In genomic region chr10:23439920-23440875, GRCh38 we compare ENCODE assay signal across 1 cellular context.
TF ChIP-seq lines count a peak whose summit lies in the region.

No MANE protein-coding gene starts in this region.

TF ChIP-seq in HepG2, 621 proteins besides CTCF, POLR2A, EP300 and RAD21 (continued from another document and continues in another):
- no peak for TF ChIP-seq AKNA (CRISPR knock-in tag; IDR thresholded peaks at IDR 0.05; ENCODE audit: borderline replicate concordance)
- TF ChIP-seq ZFAT (CRISPR knock-in tag; conservative IDR thresholded peaks at IDR 0.05), result no peak
- no peak for TF ChIP-seq CSRNP1 (CRISPR knock-in tag; IDR thresholded peaks at IDR 0.05)
- no peak for TF ChIP-seq ZNF460 (CRISPR knock-in tag; IDR thresholded peaks at IDR 0.05; ENCODE audit: borderline replicate concordance)
- TF ChIP-seq ZNF780A (CRISPR knock-in tag; IDR thresholded peaks at IDR 0.05), result no peak
- TF ChIP-seq MTF2 (CRISPR knock-in tag; IDR thresholded peaks at IDR 0.05; ENCODE audit: borderline replicate concordance), result no peak
- TF ChIP-seq ZNF274 (CRISPR knock-in tag; IDR thresholded peaks at IDR 0.05), result no peak
- no peak for TF ChIP-seq TERF1 (CRISPR knock-in tag; IDR thresholded peaks at IDR 0.05)
- peak; percentile 79; the same call in 1 of the 2 replicates for TF ChIP-seq ZNF777 (CRISPR knock-in tag; IDR thresholded peaks at IDR 0.05)
- no peak for TF ChIP-seq ZNF101 (CRISPR knock-in tag; IDR thresholded peaks at IDR 0.05; ENCODE audit: borderline replicate concordance, low read depth)
- no peak for TF ChIP-seq ZNF503 (CRISPR knock-in tag; IDR thresholded peaks at IDR 0.05)
- no peak for TF ChIP-seq ZNF607 (CRISPR knock-in tag; IDR thresholded peaks at IDR 0.05; ENCODE audit: borderline replicate concordance)
- TF ChIP-seq SP1 (IDR thresholded peaks at IDR 0.05), result no peak
- no peak for TF ChIP-seq SP1 (CRISPR knock-in tag; IDR thresholded peaks at IDR 0.05)
- TF ChIP-seq BRCA1 (CRISPR knock-in tag; IDR thresholded peaks at IDR 0.05), result no peak
- TF ChIP-seq THYN1 (CRISPR knock-in tag; IDR thresholded peaks at IDR 0.05; ENCODE audit: borderline replicate concordance, low read depth), result no peak
- TF ChIP-seq MEF2D (CRISPR knock-in tag; IDR thresholded peaks at IDR 0.05), result no peak
- TF ChIP-seq HMG20B (CRISPR knock-in tag; conservative IDR thresholded peaks at IDR 0.05), result no peak
- no peak for TF ChIP-seq ZNF138 (CRISPR knock-in tag; IDR thresholded peaks at IDR 0.05; ENCODE audit: low read depth)
- TF ChIP-seq TCF12 (IDR thresholded peaks at IDR 0.05), result no peak
- TF ChIP-seq TCF12 (CRISPR knock-in tag; IDR thresholded peaks at IDR 0.05), result no peak
- no peak for TF ChIP-seq HDAC6 (IDR thresholded peaks at IDR 0.05; ENCODE audit: low read depth, low read length)
- no peak for TF ChIP-seq TCF7L2 (IDR thresholded peaks at IDR 0.05; ENCODE audit: low read depth, low read length)
- peak; percentile 75; the same call in 1 of the 2 replicates for TF ChIP-seq UBTF (CRISPR knock-in tag; IDR thresholded peaks at IDR 0.05)
- peak; percentile 42; the same call in 1 of the 2 replicates for TF ChIP-seq ZNF768 (CRISPR knock-in tag; IDR thresholded peaks at IDR 0.05)
- no peak for TF ChIP-seq MIER3 (CRISPR knock-in tag; IDR thresholded peaks at IDR 0.05; ENCODE audit: borderline replicate concordance)
- TF ChIP-seq ZNF441 (CRISPR knock-in tag; IDR thresholded peaks at IDR 0.05; ENCODE audit: borderline replicate concordance), result 0 out of 2 replicates have a peak, but pooled peaks have one; percentile 23
- TF ChIP-seq GPBP1L1 (CRISPR knock-in tag; IDR thresholded peaks at IDR 0.05), result no peak
- TF ChIP-seq ZBTB38 (CRISPR knock-in tag; IDR thresholded peaks at IDR 0.05), result no peak
- no peak for TF ChIP-seq GABPA (IDR thresholded peaks at IDR 0.05; ENCODE audit: low read depth, low read length)
- no peak for TF ChIP-seq GABPA (CRISPR knock-in tag; IDR thresholded peaks at IDR 0.05; ENCODE audit: low read depth)
- TF ChIP-seq SRSF1 (optimal IDR thresholded peaks at IDR 0.05; ENCODE audit: low read depth, low read length), result no peak
- TF ChIP-seq SOX13 (IDR thresholded peaks at IDR 0.05), result no peak
- no peak for TF ChIP-seq SOX13 (CRISPR knock-in tag; conservative IDR thresholded peaks at IDR 0.05 in 1 of 2, IDR thresholded peaks at IDR 0.05 in 1 of 2)
- TF ChIP-seq SRY (CRISPR knock-in tag; IDR thresholded peaks at IDR 0.05), result peak; percentile 55; the same call in 1 of the 2 replicates
- no peak for TF ChIP-seq ZNF326 (CRISPR knock-in tag; IDR thresholded peaks at IDR 0.05; ENCODE audit: borderline replicate concordance)
- TF ChIP-seq ARID4A (CRISPR knock-in tag; IDR thresholded peaks at IDR 0.05; ENCODE audit: borderline replicate concordance), result peak; percentile 19; the same call in 1 of the 2 replicates
- TF ChIP-seq NR3C1 (CRISPR knock-in tag; IDR thresholded peaks at IDR 0.05), result no peak
- TF ChIP-seq SALL1 (CRISPR knock-in tag; IDR thresholded peaks at IDR 0.05), result peak; percentile 19; the same call in 1 of the 2 replicates
- no peak for TF ChIP-seq JUND (CRISPR knock-in tag; IDR thresholded peaks at IDR 0.05)
- no peak for TF ChIP-seq ZBTB14 (CRISPR knock-in tag; IDR thresholded peaks at IDR 0.05)
- TF ChIP-seq CBX1 (IDR thresholded peaks at IDR 0.05; ENCODE audit: low read depth), result no peak
- 0 out of 2 replicates have a peak, but pooled peaks have one; percentile 24 for TF ChIP-seq ZNF891 (CRISPR knock-in tag; IDR thresholded peaks at IDR 0.05)
- 0 out of 2 replicates have a peak, but pooled peaks have one; percentile 18 for TF ChIP-seq MXD3 (CRISPR knock-in tag; IDR thresholded peaks at IDR 0.05)
- TF ChIP-seq ADNP (CRISPR knock-in tag; IDR thresholded peaks at IDR 0.05), result no peak
- no peak for TF ChIP-seq E2F5 (CRISPR knock-in tag; conservative IDR thresholded peaks at IDR 0.05)
